1 cellular context compared by ENCODE assay signal in the genomic region with DNA sequence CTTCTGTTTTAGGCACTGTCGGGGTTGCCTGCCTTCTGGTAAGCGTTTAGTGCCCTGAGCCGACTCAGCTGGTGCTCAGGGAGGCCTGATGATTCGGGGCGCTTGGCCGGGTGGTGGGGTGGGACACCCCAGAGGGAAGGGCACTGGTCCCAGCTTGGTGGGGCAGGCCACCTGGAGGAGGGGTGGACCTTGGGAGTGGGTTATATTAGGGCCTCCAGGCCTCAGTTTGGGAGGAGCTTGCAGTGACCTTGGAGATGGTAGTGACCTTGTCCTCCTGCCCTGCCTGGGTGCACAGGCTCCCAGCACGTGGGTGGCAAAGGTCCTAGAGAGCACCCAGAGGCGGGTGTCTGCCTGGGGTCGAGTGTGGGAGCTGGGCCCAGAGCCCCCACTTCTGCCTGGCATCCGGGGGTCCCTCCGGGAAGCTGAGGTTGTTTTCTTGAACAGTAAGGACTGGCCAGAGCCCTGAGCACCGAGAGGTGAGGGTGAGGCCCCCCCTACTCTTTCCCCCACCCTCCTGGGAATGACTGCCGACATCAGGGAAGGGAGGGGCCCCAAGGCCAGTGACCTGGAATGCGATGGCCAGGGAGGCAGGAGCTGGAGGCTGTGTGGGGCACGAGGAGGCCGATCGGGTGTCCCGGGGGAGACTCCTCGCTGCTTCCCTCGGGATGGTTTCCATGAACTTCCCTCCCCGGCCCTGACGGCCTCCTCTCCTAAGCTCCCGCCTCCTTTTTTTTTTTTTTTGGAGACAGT.
A peak's percentile ranks its signal among the peaks of the same experiment; 100 is the strongest.
TF ChIP-seq lines count a peak whose summit lies in the region.

No MANE protein-coding gene starts in this region.

TF ChIP-seq in HepG2, 621 proteins besides CTCF, POLR2A, EP300 and RAD21 (continued from another document and continues in another):
- TF ChIP-seq ZNF775 (CRISPR knock-in tag; IDR thresholded peaks at IDR 0.05; ENCODE audit: borderline replicate concordance): no peak
- TF ChIP-seq POLR2AphosphoS5 (IDR thresholded peaks at IDR 0.05; ENCODE audit: low read depth, low read length): no peak
- peak; percentile 25; the same call in 1 of the 2 replicates for TF ChIP-seq TBX2 (CRISPR knock-in tag; IDR thresholded peaks at IDR 0.05; ENCODE audit: borderline replicate concordance)
- TF ChIP-seq KMT2A (CRISPR knock-in tag; IDR thresholded peaks at IDR 0.05): no peak
- TF ChIP-seq, protein P1, sequence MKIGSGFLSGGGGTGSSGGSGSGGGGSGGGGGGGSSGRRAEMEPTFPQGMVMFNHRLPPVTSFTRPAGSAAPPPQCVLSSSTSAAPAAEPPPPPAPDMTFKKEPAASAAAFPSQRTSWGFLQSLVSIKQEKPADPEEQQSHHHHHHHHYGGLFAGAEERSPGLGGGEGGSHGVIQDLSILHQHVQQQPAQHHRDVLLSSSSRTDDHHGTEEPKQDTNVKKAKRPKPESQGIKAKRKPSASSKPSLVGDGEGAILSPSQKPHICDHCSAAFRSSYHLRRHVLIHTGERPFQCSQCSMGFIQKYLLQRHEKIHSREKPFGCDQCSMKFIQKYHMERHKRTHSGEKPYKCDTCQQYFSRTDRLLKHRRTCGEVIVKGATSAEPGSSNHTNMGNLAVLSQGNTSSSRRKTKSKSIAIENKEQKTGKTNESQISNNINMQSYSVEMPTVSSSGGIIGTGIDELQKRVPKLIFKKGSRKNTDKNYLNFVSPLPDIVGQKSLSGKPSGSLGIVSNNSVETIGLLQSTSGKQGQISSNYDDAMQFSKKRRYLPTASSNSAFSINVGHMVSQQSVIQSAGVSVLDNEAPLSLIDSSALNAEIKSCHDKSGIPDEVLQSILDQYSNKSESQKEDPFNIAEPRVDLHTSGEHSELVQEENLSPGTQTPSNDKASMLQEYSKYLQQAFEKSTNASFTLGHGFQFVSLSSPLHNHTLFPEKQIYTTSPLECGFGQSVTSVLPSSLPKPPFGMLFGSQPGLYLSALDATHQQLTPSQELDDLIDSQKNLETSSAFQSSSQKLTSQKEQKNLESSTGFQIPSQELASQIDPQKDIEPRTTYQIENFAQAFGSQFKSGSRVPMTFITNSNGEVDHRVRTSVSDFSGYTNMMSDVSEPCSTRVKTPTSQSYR (CRISPR knock-in tag; IDR thresholded peaks at IDR 0.05; ENCODE audit: borderline replicate concordance): peak; percentile 18; the same call in 1 of the 2 replicates
- no peak for TF ChIP-seq GFI1 (CRISPR knock-in tag; IDR thresholded peaks at IDR 0.05; ENCODE audit: borderline replicate concordance)
- no peak for TF ChIP-seq ELF3 (CRISPR knock-in tag; IDR thresholded peaks at IDR 0.05)
- TF ChIP-seq NAIF1 (CRISPR knock-in tag; IDR thresholded peaks at IDR 0.05; ENCODE audit: borderline replicate concordance): no peak
- peak; percentile 76 for TF ChIP-seq HNF4A (CRISPR knock-in tag; IDR thresholded peaks at IDR 0.05)
- TF ChIP-seq, protein P2, sequence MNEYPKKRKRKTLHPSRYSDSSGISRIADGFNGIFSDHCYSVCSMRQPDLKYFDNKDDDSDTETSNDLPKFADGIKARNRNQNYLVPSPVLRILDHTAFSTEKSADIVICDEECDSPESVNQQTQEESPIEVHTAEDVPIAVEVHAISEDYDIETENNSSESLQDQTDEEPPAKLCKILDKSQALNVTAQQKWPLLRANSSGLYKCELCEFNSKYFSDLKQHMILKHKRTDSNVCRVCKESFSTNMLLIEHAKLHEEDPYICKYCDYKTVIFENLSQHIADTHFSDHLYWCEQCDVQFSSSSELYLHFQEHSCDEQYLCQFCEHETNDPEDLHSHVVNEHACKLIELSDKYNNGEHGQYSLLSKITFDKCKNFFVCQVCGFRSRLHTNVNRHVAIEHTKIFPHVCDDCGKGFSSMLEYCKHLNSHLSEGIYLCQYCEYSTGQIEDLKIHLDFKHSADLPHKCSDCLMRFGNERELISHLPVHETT (CRISPR knock-in tag; conservative IDR thresholded peaks at IDR 0.05): no peak
- no peak for TF ChIP-seq ZNF101 (CRISPR knock-in tag; IDR thresholded peaks at IDR 0.05; ENCODE audit: borderline replicate concordance, low read depth)
- TF ChIP-seq NFE2 (CRISPR knock-in tag; IDR thresholded peaks at IDR 0.05): no peak
- no peak for TF ChIP-seq ZNF605 (CRISPR knock-in tag; IDR thresholded peaks at IDR 0.05)
- no peak for TF ChIP-seq CSRNP2 (CRISPR knock-in tag; conservative IDR thresholded peaks at IDR 0.05; ENCODE audit: low read depth)
- TF ChIP-seq DDIT3 (CRISPR knock-in tag; IDR thresholded peaks at IDR 0.05): no peak
- TF ChIP-seq, protein P3, sequence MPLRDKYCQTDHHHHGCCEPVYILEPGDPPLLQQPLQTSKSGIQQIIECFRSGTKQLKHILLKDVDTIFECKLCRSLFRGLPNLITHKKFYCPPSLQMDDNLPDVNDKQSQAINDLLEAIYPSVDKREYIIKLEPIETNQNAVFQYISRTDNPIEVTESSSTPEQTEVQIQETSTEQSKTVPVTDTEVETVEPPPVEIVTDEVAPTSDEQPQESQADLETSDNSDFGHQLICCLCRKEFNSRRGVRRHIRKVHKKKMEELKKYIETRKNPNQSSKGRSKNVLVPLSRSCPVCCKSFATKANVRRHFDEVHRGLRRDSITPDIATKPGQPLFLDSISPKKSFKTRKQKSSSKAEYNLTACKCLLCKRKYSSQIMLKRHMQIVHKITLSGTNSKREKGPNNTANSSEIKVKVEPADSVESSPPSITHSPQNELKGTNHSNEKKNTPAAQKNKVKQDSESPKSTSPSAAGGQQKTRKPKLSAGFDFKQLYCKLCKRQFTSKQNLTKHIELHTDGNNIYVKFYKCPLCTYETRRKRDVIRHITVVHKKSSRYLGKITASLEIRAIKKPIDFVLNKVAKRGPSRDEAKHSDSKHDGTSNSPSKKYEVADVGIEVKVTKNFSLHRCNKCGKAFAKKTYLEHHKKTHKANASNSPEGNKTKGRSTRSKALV (CRISPR knock-in tag; IDR thresholded peaks at IDR 0.05): no peak
- TF ChIP-seq THAP8 (CRISPR knock-in tag; IDR thresholded peaks at IDR 0.05; ENCODE audit: borderline replicate concordance): no peak
- no peak for TF ChIP-seq PLSCR1 (CRISPR knock-in tag; IDR thresholded peaks at IDR 0.05; ENCODE audit: borderline replicate concordance)
- peak; percentile 75; the same call in 1 of the 2 replicates for TF ChIP-seq RXRA (CRISPR knock-in tag; IDR thresholded peaks at IDR 0.05)
- TF ChIP-seq ZNF501 (CRISPR knock-in tag; IDR thresholded peaks at IDR 0.05): no peak
- no peak for TF ChIP-seq ARNT (IDR thresholded peaks at IDR 0.05)
- TF ChIP-seq GATAD2A (CRISPR knock-in tag; IDR thresholded peaks at IDR 0.05): peak; percentile 36; the same call in 1 of the 2 replicates
- TF ChIP-seq ZNF749 (CRISPR knock-in tag; IDR thresholded peaks at IDR 0.05; ENCODE audit: borderline replicate concordance): no peak
- peak; percentile 37 for TF ChIP-seq SKI (IDR thresholded peaks at IDR 0.05; ENCODE audit: partially characterized antibody)
- no peak for TF ChIP-seq CHD4 (IDR thresholded peaks at IDR 0.05; ENCODE audit: borderline replicate concordance, low read length)
- TF ChIP-seq, protein P4, sequence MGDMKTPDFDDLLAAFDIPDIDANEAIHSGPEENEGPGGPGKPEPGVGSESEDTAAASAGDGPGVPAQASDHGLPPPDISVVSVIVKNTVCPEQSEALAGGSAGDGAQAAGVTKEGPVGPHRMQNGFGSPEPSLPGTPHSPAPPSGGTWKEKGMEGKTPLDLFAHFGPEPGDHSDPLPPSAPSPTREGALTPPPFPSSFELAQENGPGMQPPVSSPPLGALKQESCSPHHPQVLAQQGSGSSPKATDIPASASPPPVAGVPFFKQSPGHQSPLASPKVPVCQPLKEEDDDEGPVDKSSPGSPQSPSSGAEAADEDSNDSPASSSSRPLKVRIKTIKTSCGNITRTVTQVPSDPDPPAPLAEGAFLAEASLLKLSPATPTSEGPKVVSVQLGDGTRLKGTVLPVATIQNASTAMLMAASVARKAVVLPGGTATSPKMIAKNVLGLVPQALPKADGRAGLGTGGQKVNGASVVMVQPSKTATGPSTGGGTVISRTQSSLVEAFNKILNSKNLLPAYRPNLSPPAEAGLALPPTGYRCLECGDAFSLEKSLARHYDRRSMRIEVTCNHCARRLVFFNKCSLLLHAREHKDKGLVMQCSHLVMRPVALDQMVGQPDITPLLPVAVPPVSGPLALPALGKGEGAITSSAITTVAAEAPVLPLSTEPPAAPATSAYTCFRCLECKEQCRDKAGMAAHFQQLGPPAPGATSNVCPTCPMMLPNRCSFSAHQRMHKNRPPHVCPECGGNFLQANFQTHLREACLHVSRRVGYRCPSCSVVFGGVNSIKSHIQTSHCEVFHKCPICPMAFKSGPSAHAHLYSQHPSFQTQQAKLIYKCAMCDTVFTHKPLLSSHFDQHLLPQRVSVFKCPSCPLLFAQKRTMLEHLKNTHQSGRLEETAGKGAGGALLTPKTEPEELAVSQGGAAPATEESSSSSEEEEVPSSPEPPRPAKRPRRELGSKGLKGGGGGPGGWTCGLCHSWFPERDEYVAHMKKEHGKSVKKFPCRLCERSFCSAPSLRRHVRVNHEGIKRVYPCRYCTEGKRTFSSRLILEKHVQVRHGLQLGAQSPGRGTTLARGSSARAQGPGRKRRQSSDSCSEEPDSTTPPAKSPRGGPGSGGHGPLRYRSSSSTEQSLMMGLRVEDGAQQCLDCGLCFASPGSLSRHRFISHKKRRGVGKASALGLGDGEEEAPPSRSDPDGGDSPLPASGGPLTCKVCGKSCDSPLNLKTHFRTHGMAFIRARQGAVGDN (CRISPR knock-in tag; IDR thresholded peaks at IDR 0.05): peak; percentile 62
- no peak for TF ChIP-seq ZNF510 (CRISPR knock-in tag; IDR thresholded peaks at IDR 0.05; ENCODE audit: low read depth)
- 0 out of 2 replicates have a peak, but pooled peaks have one; percentile 45 for TF ChIP-seq GLI4 (CRISPR knock-in tag; IDR thresholded peaks at IDR 0.05; ENCODE audit: borderline replicate concordance)
- TF ChIP-seq ZFP82 (CRISPR knock-in tag; IDR thresholded peaks at IDR 0.05; ENCODE audit: borderline replicate concordance): no peak
- no peak for TF ChIP-seq MYC (CRISPR knock-in tag; IDR thresholded peaks at IDR 0.05; ENCODE audit: borderline replicate concordance)
- TF ChIP-seq, protein P5, sequence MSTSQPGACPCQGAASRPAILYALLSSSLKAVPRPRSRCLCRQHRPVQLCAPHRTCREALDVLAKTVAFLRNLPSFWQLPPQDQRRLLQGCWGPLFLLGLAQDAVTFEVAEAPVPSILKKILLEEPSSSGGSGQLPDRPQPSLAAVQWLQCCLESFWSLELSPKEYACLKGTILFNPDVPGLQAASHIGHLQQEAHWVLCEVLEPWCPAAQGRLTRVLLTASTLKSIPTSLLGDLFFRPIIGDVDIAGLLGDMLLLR (CRISPR knock-in tag; IDR thresholded peaks at IDR 0.05): no peak
- TF ChIP-seq PRDM4 (CRISPR knock-in tag; IDR thresholded peaks at IDR 0.05; ENCODE audit: borderline replicate concordance): no peak
- TF ChIP-seq ZNF550 (CRISPR knock-in tag; IDR thresholded peaks at IDR 0.05; ENCODE audit: borderline replicate concordance): no peak
- no peak for TF ChIP-seq RBM22 (optimal IDR thresholded peaks at IDR 0.05; ENCODE audit: low read length)
- TF ChIP-seq SP5 (CRISPR knock-in tag; IDR thresholded peaks at IDR 0.05; ENCODE audit: borderline replicate concordance, low read depth): peak; percentile 66
- TF ChIP-seq ZNF292 (CRISPR knock-in tag; IDR thresholded peaks at IDR 0.05; ENCODE audit: borderline replicate concordance, low read depth): 0 out of 2 replicates have a peak, but pooled peaks have one; percentile 40
- TF ChIP-seq MTA3 (CRISPR knock-in tag; IDR thresholded peaks at IDR 0.05): no peak
- TF ChIP-seq ZGPAT (CRISPR knock-in tag; IDR thresholded peaks at IDR 0.05): 0 out of 2 replicates have a peak, but pooled peaks have one; percentile 33
